Comparison of ENCODE assay signal across 3 cellular contexts in the genomic region with DNA sequence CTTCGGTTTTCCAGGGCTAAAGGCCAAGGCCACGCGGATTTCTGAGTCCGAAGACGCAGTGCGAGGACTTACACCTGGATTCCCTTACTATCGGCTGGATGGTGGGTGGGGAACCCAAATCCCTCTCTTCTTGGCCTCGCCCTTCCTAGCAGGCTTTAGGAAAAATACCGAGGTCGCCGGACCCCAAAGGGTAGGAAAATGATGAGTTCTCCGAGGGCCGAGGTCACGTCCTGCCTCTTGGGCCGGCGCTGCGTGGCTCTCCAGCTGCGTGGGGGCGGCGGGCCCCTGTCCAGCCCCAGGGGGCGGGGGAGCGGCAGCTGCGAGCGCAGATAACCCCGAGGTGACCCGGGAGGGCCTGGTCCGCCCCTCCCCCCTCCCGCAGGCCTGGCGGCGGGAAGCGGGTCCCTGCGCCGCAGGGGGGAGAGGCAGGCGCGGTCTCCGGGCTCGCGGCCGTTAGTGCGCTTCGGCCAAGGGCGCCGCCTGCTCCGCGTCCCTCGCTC.
TF ChIP-seq lines count a peak whose summit lies in the region.

No MANE protein-coding gene starts in this region.

TF ChIP-seq in SK-N-SH, 30 proteins besides CTCF, POLR2A, EP300 and RAD21:
- TF ChIP-seq RFX5 (IDR thresholded peaks at IDR 0.05; ENCODE audit: low read length): no peak
- TF ChIP-seq SMC3 (IDR thresholded peaks at IDR 0.05; ENCODE audit: low read depth, low read length): no peak
- TF ChIP-seq CHD2 (IDR thresholded peaks at IDR 0.05; ENCODE audit: low read length, partially characterized antibody): no peak
- TF ChIP-seq FOXJ3 (CRISPR knock-in tag; IDR thresholded peaks at IDR 0.05): no peak
- TF ChIP-seq EZH2phosphoT487 (IDR thresholded peaks at IDR 0.05; ENCODE audit: borderline replicate concordance, low read depth): no peak
- no peak for TF ChIP-seq RXRA (IDR thresholded peaks at IDR 0.05; ENCODE audit: borderline replicate concordance, low read depth)
- TF ChIP-seq, protein P1, sequence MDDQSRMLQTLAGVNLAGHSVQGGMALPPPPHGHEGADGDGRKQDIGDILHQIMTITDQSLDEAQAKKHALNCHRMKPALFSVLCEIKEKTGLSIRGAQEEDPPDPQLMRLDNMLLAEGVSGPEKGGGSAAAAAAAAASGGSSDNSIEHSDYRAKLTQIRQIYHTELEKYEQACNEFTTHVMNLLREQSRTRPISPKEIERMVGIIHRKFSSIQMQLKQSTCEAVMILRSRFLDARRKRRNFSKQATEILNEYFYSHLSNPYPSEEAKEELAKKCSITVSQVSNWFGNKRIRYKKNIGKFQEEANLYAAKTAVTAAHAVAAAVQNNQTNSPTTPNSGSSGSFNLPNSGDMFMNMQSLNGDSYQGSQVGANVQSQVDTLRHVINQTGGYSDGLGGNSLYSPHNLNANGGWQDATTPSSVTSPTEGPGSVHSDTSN (IDR thresholded peaks at IDR 0.05): no peak
- TF ChIP-seq, protein P2, sequence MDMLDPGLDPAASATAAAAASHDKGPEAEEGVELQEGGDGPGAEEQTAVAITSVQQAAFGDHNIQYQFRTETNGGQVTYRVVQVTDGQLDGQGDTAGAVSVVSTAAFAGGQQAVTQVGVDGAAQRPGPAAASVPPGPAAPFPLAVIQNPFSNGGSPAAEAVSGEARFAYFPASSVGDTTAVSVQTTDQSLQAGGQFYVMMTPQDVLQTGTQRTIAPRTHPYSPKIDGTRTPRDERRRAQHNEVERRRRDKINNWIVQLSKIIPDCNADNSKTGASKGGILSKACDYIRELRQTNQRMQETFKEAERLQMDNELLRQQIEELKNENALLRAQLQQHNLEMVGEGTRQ (IDR thresholded peaks at IDR 0.05; ENCODE audit: borderline replicate concordance, low read depth, low read length): no peak
- no peak for TF ChIP-seq GABPA (IDR thresholded peaks at IDR 0.05; ENCODE audit: low read depth)
- no peak for TF ChIP-seq GATA2 (CRISPR knock-in tag; IDR thresholded peaks at IDR 0.05)
- TF ChIP-seq MEF2A (IDR thresholded peaks at IDR 0.05; ENCODE audit: borderline replicate concordance, low read depth): no peak
- no peak for TF ChIP-seq ELF1 (IDR thresholded peaks at IDR 0.05)
- TF ChIP-seq TEAD4 (IDR thresholded peaks at IDR 0.05; ENCODE audit: borderline replicate concordance, insufficient read depth): no peak
- no peak for TF ChIP-seq NFIC (IDR thresholded peaks at IDR 0.05; ENCODE audit: borderline replicate concordance)
- no peak for TF ChIP-seq SIN3A (IDR thresholded peaks at IDR 0.05; ENCODE audit: borderline replicate concordance, low read depth, low read length)
- no peak for TF ChIP-seq ZBTB33 (IDR thresholded peaks at IDR 0.05; ENCODE audit: borderline replicate concordance, low read depth)
TF ChIP-seq in SK-N-SH: peak in this region for 0.

TF ChIP-seq in SK-N-SH treated with all-trans-retinoic acid at 6 μM for 48 hours, 23 proteins besides CTCF, POLR2A, EP300 and RAD21:
- TF ChIP-seq ARNTL (CRISPR knock-in tag; IDR thresholded peaks at IDR 0.05; ENCODE audit: borderline replicate concordance, low read depth) (no peak), ISL1 (CRISPR knock-in tag; IDR thresholded peaks at IDR 0.05) (no peak), POU6F1 (CRISPR knock-in tag; IDR thresholded peaks at IDR 0.05; ENCODE audit: borderline replicate concordance, low read depth) (no peak), TCF4 (CRISPR knock-in tag; IDR thresholded peaks at IDR 0.05; ENCODE audit: borderline replicate concordance) (no peak), SNAI2 (CRISPR knock-in tag; IDR thresholded peaks at IDR 0.05) (no peak), PATZ1 (CRISPR knock-in tag; IDR thresholded peaks at IDR 0.05; ENCODE audit: borderline replicate concordance) (no peak), ZNF565 (CRISPR knock-in tag; conservative IDR thresholded peaks at IDR 0.05; ENCODE audit: low read depth) (no peak), TOX (CRISPR knock-in tag; IDR thresholded peaks at IDR 0.05; ENCODE audit: borderline replicate concordance) (no peak), GLIS3 (CRISPR knock-in tag; IDR thresholded peaks at IDR 0.05) (no peak), RARB (CRISPR knock-in tag; IDR thresholded peaks at IDR 0.05) (no peak), ZC3H10 (CRISPR knock-in tag; IDR thresholded peaks at IDR 0.05) (no peak), PPARA (CRISPR knock-in tag; IDR thresholded peaks at IDR 0.05; ENCODE audit: borderline replicate concordance) (no peak), OSR1 (CRISPR knock-in tag; IDR thresholded peaks at IDR 0.05) (no peak)
- TF ChIP-seq, protein P3, sequence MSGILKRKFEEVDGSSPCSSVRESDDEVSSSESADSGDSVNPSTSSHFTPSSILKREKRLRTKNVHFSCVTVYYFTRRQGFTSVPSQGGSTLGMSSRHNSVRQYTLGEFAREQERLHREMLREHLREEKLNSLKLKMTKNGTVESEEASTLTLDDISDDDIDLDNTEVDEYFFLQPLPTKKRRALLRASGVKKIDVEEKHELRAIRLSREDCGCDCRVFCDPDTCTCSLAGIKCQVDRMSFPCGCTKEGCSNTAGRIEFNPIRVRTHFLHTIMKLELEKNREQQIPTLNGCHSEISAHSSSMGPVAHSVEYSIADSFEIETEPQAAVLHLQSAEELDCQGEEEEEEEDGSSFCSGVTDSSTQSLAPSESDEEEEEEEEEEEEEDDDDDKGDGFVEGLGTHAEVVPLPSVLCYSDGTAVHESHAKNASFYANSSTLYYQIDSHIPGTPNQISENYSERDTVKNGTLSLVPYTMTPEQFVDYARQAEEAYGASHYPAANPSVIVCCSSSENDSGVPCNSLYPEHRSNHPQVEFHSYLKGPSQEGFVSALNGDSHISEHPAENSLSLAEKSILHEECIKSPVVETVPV (CRISPR knock-in tag; IDR thresholded peaks at IDR 0.05): no peak
- TF ChIP-seq, protein P4, sequence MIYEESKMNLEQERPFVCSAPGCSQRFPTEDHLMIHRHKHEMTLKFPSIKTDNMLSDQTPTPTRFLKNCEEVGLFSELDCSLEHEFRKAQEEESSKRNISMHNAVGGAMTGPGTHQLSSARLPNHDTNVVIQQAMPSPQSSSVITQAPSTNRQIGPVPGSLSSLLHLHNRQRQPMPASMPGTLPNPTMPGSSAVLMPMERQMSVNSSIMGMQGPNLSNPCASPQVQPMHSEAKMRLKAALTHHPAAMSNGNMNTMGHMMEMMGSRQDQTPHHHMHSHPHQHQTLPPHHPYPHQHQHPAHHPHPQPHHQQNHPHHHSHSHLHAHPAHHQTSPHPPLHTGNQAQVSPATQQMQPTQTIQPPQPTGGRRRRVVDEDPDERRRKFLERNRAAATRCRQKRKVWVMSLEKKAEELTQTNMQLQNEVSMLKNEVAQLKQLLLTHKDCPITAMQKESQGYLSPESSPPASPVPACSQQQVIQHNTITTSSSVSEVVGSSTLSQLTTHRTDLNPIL (CRISPR knock-in tag; IDR thresholded peaks at IDR 0.05; ENCODE audit: low read depth): no peak

TF ChIP-seq in IMR-90, 13 proteins besides CTCF, POLR2A, EP300 and RAD21:
- TF ChIP-seq MXI1 (IDR thresholded peaks at IDR 0.05; ENCODE audit: borderline replicate concordance, low read depth, low read length): no peak
- TF ChIP-seq FOS (IDR thresholded peaks at IDR 0.05; ENCODE audit: low read depth, low read length): no peak
TF ChIP-seq in IMR-90: peak in this region for 0.
